ENCODE assay signal across 11 cellular contexts in genomic region chr2:10817413-10817812, GRCh38. TPM values are rescaled to one million over a fixed set of nuclear protein-coding genes. Genes with fewer than 3 reads are reported as not detected.
DNase-seq lines count a peak whose midpoint lies in the region; ATAC-seq, FAIRE-seq and TF ChIP-seq lines count a peak whose summit lies in the region.
"Had no signal": no experiment of that assay in that cellular context is flagged by ENCODE, and none has a peak within 500 bp of the region (broad histone marks: within the 10 kb centered on the region; RNA-seq: fewer than 3 reads in every experiment).

No MANE protein-coding gene starts in this region.

- H3K4me3 ChIP-seq in CD8-positive, alpha-beta T cell (ENCODE audit: low read depth, low read length), result no peak overlapping the region
- H3K4me3 ChIP-seq in HCT116 (replicated peaks in 1 of 2; ENCODE audit: low read depth in 1 of 2, low read length in 2 of 2) (no peak overlapping the region), astrocyte of the cerebellum (ENCODE audit: low read depth, low read length) (no peak overlapping the region), liver (ENCODE audit: low read depth in 1 of 3, low read length in 3 of 3) (no peak overlapping the region)
- H3K4me3 ChIP-seq: pancreas had no signal

- no peaks in the 10 kb centered on the region for H4K20me1 ChIP-seq in HCT116 (ENCODE audit: insufficient read depth)

- CTCF ChIA-PET in CD8-positive, alpha-beta T cell (lab: Charles Lee), result interaction anchor here (0.9 to 3.2 kb wide), 6 partner anchors 12 to 315 kb away, joined by 3 to 11 read pairs (median 6); a partner anchor contains a TSS
- CTCF ChIA-PET in HCT116 (lab: Charles Lee), result interaction anchor here (0.6 to 1.9 kb wide), 7 partner anchors 8 to 308 kb away, joined by 3 to 12 read pairs (median 4); no protein-coding TSS in a partner anchor

- H3K4me1 ChIP-seq in CD8-positive, alpha-beta T cell (ENCODE audit: insufficient read depth, low read length), result peaks cover 4% of the 10 kb centered on the region
- H3K4me1 ChIP-seq in HCT116 (ENCODE audit: control insufficient read depth in 1 of 2, insufficient read depth in 2 of 2, low read length in 2 of 2) (peaks cover 3 to 16% of the 10 kb centered on the region in 2 experiments; a peak in 3 of 4 replicates), liver (ENCODE audit: control insufficient read depth in 4 of 4, insufficient read depth in 4 of 4, low read length in 3 of 4) (peaks cover 2 to 7% (median 3%) of the 10 kb centered on the region in 4 donors)

- H3K36me3 Mint-ChIP-seq in CD8-positive, alpha-beta T cell, result no peaks in the 10 kb centered on the region

- peaks cover 21% of the 10 kb centered on the region for H3K27me3 Mint-ChIP-seq in CD8-positive, alpha-beta T cell (ENCODE audit: low read depth)

- ATAC-seq in CD8-positive, alpha-beta T cell, result no peak
- ATAC-seq in HCT116 (peak; percentile 61), GM21528 (IDR thresholded peaks at IDR 0.05; ENCODE audit: low FRiP score, unreplicated experiment) (no peak)
- ATAC-seq: pancreas had no signal

- WGBS in liver, result 71% methylated on average over 5 of the region's 5 CpGs

- intact Hi-C loops in CD8-positive, alpha-beta T cell (cut with DNase I, micrococcal nuclease), result loop anchor here (10.0 kb wide), 6 partner anchors 527 to 1183 kb away; partner anchors contain the start of genes E2F6 (in 1 of the 2), GRHL1 (in 1 of the 2), KLF11 (in 1 of the 2) and LPIN1 (in 1 of the 2)
- intact Hi-C loops in HCT116 (cut with micrococcal nuclease), result loop anchor here (5.0 kb wide), 1 partner anchor 110 kb away; no protein-coding TSS in a partner anchor

- H3K27me3 ChIP-seq in CD8-positive, alpha-beta T cell (ENCODE audit: insufficient read depth, low read length), result no peaks in the 10 kb centered on the region
- H3K27me3 ChIP-seq in HCT116 (ENCODE audit: insufficient read depth, low read length) (no peaks in the 10 kb centered on the region), liver (ENCODE audit: control insufficient read depth in 4 of 4, insufficient read depth in 4 of 4, low read length in 3 of 4) (no peaks in the 10 kb centered on the region)
- H3K27me3 ChIP-seq: pancreas had no signal

- H2AFZ ChIP-seq in HCT116 (ENCODE audit: low read depth, low read length, poor library complexity, severe bottlenecking), result peak overlapping the region; percentile 90

- BruUV-seq in HCT116 (replicated peaks; lab: Mats Ljungman, UMichigan), result no TSS peak

- in situ Hi-C loops in astrocyte of the cerebellum (cut with HindIII; ENCODE audit: low sequenced_read_pairs), result no loop called here

- H3K27ac ChIP-seq in CD8-positive, alpha-beta T cell (ENCODE audit: low read depth, low read length), result no peak overlapping the region
- H3K27ac ChIP-seq in HCT116 (ENCODE audit: low read depth, low read length) (no peak overlapping the region), liver (ENCODE audit: low read depth in 1 of 2, low read length in 2 of 2) (no peak overlapping the region)
- H3K27ac ChIP-seq: pancreas had no signal

- H3K4me1 Mint-ChIP-seq in CD8-positive, alpha-beta T cell (ENCODE audit: low read depth), result peaks cover 3% of the 10 kb centered on the region

- H3K9ac ChIP-seq in HCT116 (ENCODE audit: low read length) (peak overlapping the region; percentile 19; the same call in 1 of the 2 replicates), liver (ENCODE audit: low read depth in 1 of 2, low read length in 2 of 2) (no peak overlapping the region)

- no peak for DNase-seq in CD8-positive, alpha-beta T cell
- DNase-seq in HCT116 (ENCODE audit: low read depth, low spot score) (peak; percentile 37), astrocyte of the cerebellum (ENCODE audit: low read depth) (no peak), NCI-H1105 treated with DMSO at 0.1 percent for 48 hours (lab: John Stamatoyannopoulos, UW) (no peak), H54 (ENCODE audit: insufficient read length, low spot score) (no peak), GM19238 (ENCODE audit: insufficient read length, low spot score) (no peak)
- DNase-seq: MV-4-11, pancreas had no signal

- no peaks in the 10 kb centered on the region for H3K9me3 ChIP-seq in CD8-positive, alpha-beta T cell (ENCODE audit: low read length)
- H3K9me3 ChIP-seq in HCT116 (ENCODE audit: control insufficient read depth in 1 of 2, insufficient read depth in 1 of 2, low read depth in 1 of 2, low read length in 2 of 2), result no peaks in the 10 kb centered on the region
- H3K9me3 ChIP-seq in liver (ENCODE audit: control insufficient read depth in 4 of 4, low read length in 3 of 4), result no peaks in the 10 kb centered on the region
- H3K9me3 ChIP-seq: pancreas had no signal

- no peaks in the 10 kb centered on the region for H3K9me3 Mint-ChIP-seq in CD8-positive, alpha-beta T cell

- RAD21 ChIA-PET in HCT116 (lab: Charles Lee; ENCODE audit: low non-redundant PET in 1 of 2, low total read pairs in 2 of 2, uncharacterized antibody in 2 of 2, unreplicated experiment in 2 of 2), result interaction anchor here in 1 of 2 experiments (0.5 kb wide), 1 partner anchor 305 kb away, joined by 4 read pairs; no protein-coding TSS in a partner anchor

- FAIRE-seq in H54 (lab: Jason Lieb, UNC), result no peak
- FAIRE-seq: colon, pancreas had no signal

- H3K4me3 Mint-ChIP-seq in CD8-positive, alpha-beta T cell, result no peak overlapping the region

- H3K27ac Mint-ChIP-seq in CD8-positive, alpha-beta T cell, result no peak overlapping the region

- TF ChIP-seq POLR2A in HCT116 (IDR thresholded peaks at IDR 0.05; ENCODE audit: borderline replicate concordance, extremely low read depth, insufficient read depth, insufficient read length) (no peak), H54 (IDR thresholded peaks at IDR 0.05; ENCODE audit: low read depth, low read length) (no peak)

- POLR2A ChIA-PET in CD8-positive, alpha-beta T cell (lab: Charles Lee), result no interaction called here
- POLR2A ChIA-PET in HCT116 (lab: Charles Lee), result no interaction called here

- H3K79me2 ChIP-seq in HCT116 (ENCODE audit: insufficient read depth, low read length), result peaks cover under 1% of the 10 kb centered on the region; the same call in 1 of the 2 replicates

- peak overlapping the region; percentile 50 for H3K4me2 ChIP-seq in HCT116 (ENCODE audit: low read length)

- TF ChIP-seq RAD21 in HCT116 (IDR thresholded peaks at IDR 0.05; ENCODE audit: low read depth), result no peak; the same call in 1 of the 2 replicates
- TF ChIP-seq RAD21 in liver (IDR thresholded peaks at IDR 0.05), result no peak

- no peaks in the 10 kb centered on the region for H3K36me3 ChIP-seq in CD8-positive, alpha-beta T cell (ENCODE audit: insufficient read depth, low read length)
- no peaks in the 10 kb centered on the region for H3K36me3 ChIP-seq in HCT116 (ENCODE audit: control insufficient read depth in 1 of 2, insufficient read depth in 2 of 2, low read length in 2 of 2)
- H3K36me3 ChIP-seq in liver (ENCODE audit: control insufficient read depth in 4 of 4, insufficient read depth in 3 of 4, low read depth in 1 of 4, low read length in 3 of 4), result no peaks in the 10 kb centered on the region
- H3K36me3 ChIP-seq: pancreas had no signal

- peak; percentile 16 for TF ChIP-seq CTCF in CD8-positive, alpha-beta T cell (IDR thresholded peaks at IDR 0.05)
- TF ChIP-seq CTCF in HCT116 (IDR thresholded peaks at IDR 0.05 in 2 of 3, conservative IDR thresholded peaks at IDR 0.05 in 1 of 3; ENCODE audit: borderline replicate concordance in 1 of 3, insufficient read depth in 1 of 3, low read depth in 2 of 3, low read length in 2 of 3) (peak in 2 of 3 experiments; percentile 63 to 73; a peak in 4 of 6 replicates), astrocyte of the cerebellum (IDR thresholded peaks at IDR 0.05; ENCODE audit: low read depth, low read length, missing control alignments) (peak; percentile 48), liver (IDR thresholded peaks at IDR 0.05; ENCODE audit: low read depth, low read length, missing input control) (peak; percentile 9)

- H3K9me2 ChIP-seq in HCT116 (ENCODE audit: insufficient read depth), result no peaks in the 10 kb centered on the region

TF ChIP-seq in HCT116, 20 proteins besides CTCF, POLR2A, EP300 and RAD21 (continues in another document):
- TF ChIP-seq CBX3 (IDR thresholded peaks at IDR 0.05; ENCODE audit: low read depth), result no peak
- TF ChIP-seq SIN3A (IDR thresholded peaks at IDR 0.05; ENCODE audit: low read depth), result no peak
- TF ChIP-seq ZNF274 (IDR thresholded peaks at IDR 0.05; ENCODE audit: low read depth, low read length), result no peak
- no peak for TF ChIP-seq SRF (IDR thresholded peaks at IDR 0.05; ENCODE audit: low read depth)
- no peak for TF ChIP-seq JUND (IDR thresholded peaks at IDR 0.05)
- no peak for TF ChIP-seq TCF7L2 (IDR thresholded peaks at IDR 0.05; ENCODE audit: borderline replicate concordance, extremely low read depth, insufficient read depth, insufficient read length)
- no peak for TF ChIP-seq CEBPB (IDR thresholded peaks at IDR 0.05; ENCODE audit: low read depth)
- TF ChIP-seq ATF3 (IDR thresholded peaks at IDR 0.05), result no peak
- TF ChIP-seq FOSL1 (IDR thresholded peaks at IDR 0.05; ENCODE audit: low read depth), result no peak
- no peak for TF ChIP-seq SP1 (IDR thresholded peaks at IDR 0.05; ENCODE audit: low read depth)

TF ChIP-seq in liver, 16 proteins besides CTCF, POLR2A, EP300 and RAD21 (continues in another document):
- TF ChIP-seq ZBTB33 (IDR thresholded peaks at IDR 0.05), result no peak
- no peak for TF ChIP-seq HNF4G (IDR thresholded peaks at IDR 0.05)
- no peak for TF ChIP-seq RXRA (IDR thresholded peaks at IDR 0.05)
- no peak for TF ChIP-seq GABPA (IDR thresholded peaks at IDR 0.05 in 1 of 2, conservative IDR thresholded peaks at IDR 0.05 in 1 of 2)

RNA-seq across cellular contexts. Expression of gene PDIA6, which starts 4.8 kb away (rescaled TPM):
- total RNA-seq in CD8-positive, alpha-beta T cell, result 10 to 100 TPM; 24.4 to 24.8 TPM
- 149 TPM for total RNA-seq in HCT116 (2021; ENCODE audit: unreplicated experiment)
- 122 and 137 TPM in 2 replicates for polyA plus RNA-seq in HCT116 (2012)
- 100 to 1,000 TPM; 205 to 348 TPM for total RNA-seq in liver
- 100 to 1,000 TPM; 159 to 287 TPM for polyA plus RNA-seq in liver

Comparison
In these comparisons a context has a peak if more than half of its experiments do, and no peak if none do; other contexts are left out.
1. CTCF ChIP-seq: peak in every context shown above with its lines; median percentile 68 in HCT116; 48 in astrocyte of the cerebellum; 16 in CD8-positive, alpha-beta T cell; 9 in liver.